In genomic region chr1:221708076-221708571, GRCh38 we compare ENCODE assay signal across 1 cellular context.
TF ChIP-seq lines count a peak whose summit lies in the region.

No MANE protein-coding gene starts in this region.

TF ChIP-seq in K562, 482 proteins besides CTCF, POLR2A, EP300 and RAD21 (continued from another document and continues in another):
- no peak for TF ChIP-seq MCM2 (IDR thresholded peaks at IDR 0.05; ENCODE audit: low read depth)
- TF ChIP-seq RFX1 (IDR thresholded peaks at IDR 0.05) = no peak
- no peak for TF ChIP-seq ZNF785 (CRISPR knock-in tag; IDR thresholded peaks at IDR 0.05)
- peak; percentile 74; the same call in 1 of the 2 replicates for TF ChIP-seq ZNF197 (CRISPR knock-in tag; IDR thresholded peaks at IDR 0.05; ENCODE audit: low read depth)
- TF ChIP-seq DMBX1 (CRISPR knock-in tag; IDR thresholded peaks at IDR 0.05; ENCODE audit: borderline replicate concordance) = peak; percentile 96
- peak; percentile 58; the same call in 1 of the 2 replicates for TF ChIP-seq JUN (IDR thresholded peaks at IDR 0.05; ENCODE audit: borderline replicate concordance, low read depth, low read length)
- peak; percentile 31; the same call in 1 of the 2 replicates for TF ChIP-seq JUN (CRISPR knock-in tag; IDR thresholded peaks at IDR 0.05; ENCODE audit: borderline replicate concordance)
- no peak for TF ChIP-seq ZNF551 (CRISPR knock-in tag; IDR thresholded peaks at IDR 0.05)
- 0 out of 2 replicates have a peak, but pooled peaks have one; percentile 32 for TF ChIP-seq ZKSCAN1 (IDR thresholded peaks at IDR 0.05; ENCODE audit: low read depth, low read length)
- no peak for TF ChIP-seq CEBPZ (IDR thresholded peaks at IDR 0.05; ENCODE audit: borderline replicate concordance, low read depth, low read length)
- TF ChIP-seq JUND (IDR thresholded peaks at IDR 0.05; ENCODE audit: borderline replicate concordance, low read depth, low read length) = peak; percentile 85
- peak; percentile 85; the same call in 1 of the 3 replicates for TF ChIP-seq JUND (tag; IDR thresholded peaks at IDR 0.05; ENCODE audit: borderline replicate concordance, low read depth, low read length)
- TF ChIP-seq SAFB2 (IDR thresholded peaks at IDR 0.05; ENCODE audit: borderline replicate concordance, low read depth, low read length, severe bottlenecking) = no peak
- TF ChIP-seq NEUROD1 (IDR thresholded peaks at IDR 0.05; ENCODE audit: borderline replicate concordance, low read depth, low read length, partially characterized antibody) = peak; percentile 70
- peak; percentile 84 for TF ChIP-seq KLF16 (IDR thresholded peaks at IDR 0.05)
- no peak for TF ChIP-seq SNAPC5 (CRISPR knock-in tag; IDR thresholded peaks at IDR 0.05)
- no peak for TF ChIP-seq GABPB2 (CRISPR knock-in tag; conservative IDR thresholded peaks at IDR 0.05)
- TF ChIP-seq XRCC4 (IDR thresholded peaks at IDR 0.05; ENCODE audit: extremely low read depth, insufficient read depth, insufficient read length) = no peak
- 0 out of 2 replicates have a peak, but pooled peaks have one; percentile 20 for TF ChIP-seq CREB1 (IDR thresholded peaks at IDR 0.05)
- no peak for TF ChIP-seq CREB1 (CRISPR knock-in tag; IDR thresholded peaks at IDR 0.05)
- no peak for TF ChIP-seq ZNF586 (CRISPR knock-in tag; conservative IDR thresholded peaks at IDR 0.05)
- TF ChIP-seq E2F6 (IDR thresholded peaks at IDR 0.05; ENCODE audit: borderline replicate concordance in 1 of 2, extremely low read depth in 1 of 2, insufficient read depth in 1 of 2, insufficient read length in 1 of 2, low read depth in 1 of 2, low read length in 1 of 2, poor library complexity in 1 of 2, severe bottlenecking in 1 of 2) = peak; percentile 39 to 75
- TF ChIP-seq SMARCB1 (IDR thresholded peaks at IDR 0.05; ENCODE audit: insufficient read length, low read depth) = no peak
- TF ChIP-seq ARID2 (IDR thresholded peaks at IDR 0.05) = no peak
- TF ChIP-seq TFE3 (CRISPR knock-in tag; IDR thresholded peaks at IDR 0.05) = no peak; the same call in 1 of the 2 replicates
- TF ChIP-seq TFAP4 (CRISPR knock-in tag; IDR thresholded peaks at IDR 0.05; ENCODE audit: borderline replicate concordance) = no peak; the same call in 1 of the 2 replicates
- 0 out of 4 replicates have a peak, but pooled peaks of 1 of the 2 experiments have one; percentile 40 for TF ChIP-seq SRF (CRISPR knock-in tag; IDR thresholded peaks at IDR 0.05)
- no peak for TF ChIP-seq ARID4B (CRISPR knock-in tag; IDR thresholded peaks at IDR 0.05)
- peak; percentile 75 for TF ChIP-seq CBFA2T2 (conservative IDR thresholded peaks at IDR 0.05)
- TF ChIP-seq DACH1 (IDR thresholded peaks at IDR 0.05; ENCODE audit: partially characterized antibody) = peak; percentile 70
- no peak for TF ChIP-seq NELFE (IDR thresholded peaks at IDR 0.05; ENCODE audit: insufficient read depth, insufficient read length)
- no peak for TF ChIP-seq KAT2B (IDR thresholded peaks at IDR 0.05; ENCODE audit: low read depth, low read length)
- peak; percentile 86 for TF ChIP-seq ATF7 (IDR thresholded peaks at IDR 0.05)
- no peak for TF ChIP-seq FIP1L1 (IDR thresholded peaks at IDR 0.05; ENCODE audit: low read depth, low read length, poor library complexity, severe bottlenecking)
- peak; percentile 79 for TF ChIP-seq POLR2AphosphoS5 (IDR thresholded peaks at IDR 0.05; ENCODE audit: control insufficient read depth, insufficient read depth, low read depth, low read length)
- no peak for TF ChIP-seq ZNF77 (CRISPR knock-in tag; IDR thresholded peaks at IDR 0.05)
- 0 out of 2 replicates have a peak, but pooled peaks have one; percentile 7 for TF ChIP-seq FOXO4 (CRISPR knock-in tag; IDR thresholded peaks at IDR 0.05)
